Comparison of ENCODE assay signal across 1 cellular context in the genomic region with DNA sequence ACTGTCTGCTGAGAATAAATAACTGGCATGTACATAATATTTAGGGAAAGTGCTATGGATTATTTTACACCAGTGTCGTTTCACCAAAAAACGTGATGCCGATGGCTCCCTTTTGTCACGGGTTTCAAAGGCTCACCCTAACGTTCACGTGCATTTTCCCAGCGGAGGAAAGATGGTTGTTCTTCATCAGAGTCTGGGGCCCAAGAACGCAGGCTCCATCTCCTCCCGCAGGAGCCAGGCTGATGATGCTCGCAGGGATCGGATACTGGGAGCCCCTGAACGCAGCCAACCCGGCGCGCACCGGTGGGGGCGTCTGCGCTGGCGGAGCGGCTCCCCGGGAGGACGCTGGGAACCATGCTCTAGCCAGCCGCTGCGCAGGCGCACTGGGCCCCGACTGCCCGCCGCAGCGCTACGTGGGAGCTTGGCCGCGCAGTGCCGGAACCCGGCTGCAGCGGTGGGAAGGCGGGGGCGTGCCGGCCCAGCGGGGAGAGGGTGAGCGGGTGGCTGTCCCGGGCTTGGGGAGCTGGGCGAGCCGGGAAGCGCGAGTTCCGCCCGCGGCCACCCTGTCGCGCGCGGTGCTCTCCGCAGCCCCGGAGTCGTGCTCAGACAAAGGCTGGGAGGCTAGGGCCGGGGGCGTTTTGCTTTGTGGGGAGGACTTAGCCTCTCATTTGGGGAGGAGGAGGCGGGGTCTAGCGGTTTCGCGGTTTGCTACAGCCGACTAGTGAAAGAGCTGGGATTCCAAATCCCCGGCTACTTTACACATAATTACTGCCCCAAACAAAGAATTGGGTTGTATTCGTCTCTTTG.
TF ChIP-seq lines count a peak whose summit lies in the region.

Gene ZFP69B, plus strand, starts transcription at position 793 of the 807 bp plus-strand sequence. CDS start 486 bp downstream, outside the sequence.

TF ChIP-seq in HEK293, 187 proteins besides CTCF, POLR2A, EP300 and RAD21 (continued from another document):
- TF ChIP-seq ZNF518A (tag by site-specific recombination; conservative IDR thresholded peaks at IDR 0.05; ENCODE audit: low read depth) (no peak), ZNF580 (tag by site-specific recombination; IDR thresholded peaks at IDR 0.05) (no peak), MZF1 (tag by site-specific recombination; IDR thresholded peaks at IDR 0.05; ENCODE audit: borderline replicate concordance) (peak; percentile 83), ZNF768 (tag by site-specific recombination; IDR thresholded peaks at IDR 0.05) (no peak), HOXA7 (CRISPR knock-in tag; IDR thresholded peaks at IDR 0.05; ENCODE audit: borderline replicate concordance) (no peak), IKZF3 (tag by site-specific recombination; IDR thresholded peaks at IDR 0.05) (peak; percentile 70), ZNF488 (tag by site-specific recombination; IDR thresholded peaks at IDR 0.05) (no peak), REPIN1 (tag by site-specific recombination; IDR thresholded peaks at IDR 0.05; ENCODE audit: low read depth) (no peak), ZNF707 (tag by site-specific recombination; IDR thresholded peaks at IDR 0.05) (no peak)
